Comparison of ENCODE assay signal across 8 cellular contexts in the genomic region with DNA sequence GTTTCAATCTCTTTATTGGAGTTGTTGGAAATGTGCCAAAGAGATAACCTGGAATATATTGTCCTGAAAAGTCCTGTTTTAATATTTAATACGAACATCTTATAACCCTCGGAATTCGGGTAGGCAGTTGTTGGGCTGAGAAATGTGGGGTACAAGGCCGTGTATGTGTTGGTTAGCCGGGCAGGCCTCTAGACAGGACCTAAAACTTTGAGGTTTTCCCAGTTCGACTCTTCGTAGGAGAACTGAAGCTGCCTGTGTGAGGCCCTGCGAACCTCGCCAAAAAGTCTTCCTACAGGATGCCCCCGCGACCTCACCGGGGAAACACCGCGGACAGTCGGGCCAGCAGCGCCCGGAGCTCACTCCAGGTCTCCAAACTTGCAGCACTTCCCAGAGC. TPM values are rescaled to one million over a fixed set of nuclear protein-coding genes. Genes with fewer than 3 reads are reported as not detected.
A peak's percentile ranks its signal among the peaks of the same experiment; 100 is the strongest.
DNase-seq lines count a peak whose midpoint lies in the region; ATAC-seq and TF ChIP-seq lines count a peak whose summit lies in the region.

No MANE protein-coding gene starts in this region.

- H3K4me1 ChIP-seq in neural progenitor cell, result peaks cover 17% of the 10 kb centered on the region

- no peaks in the 10 kb centered on the region for H3K36me3 Mint-ChIP-seq in IgD-negative memory B cell
- H3K36me3 Mint-ChIP-seq in neural progenitor cell, result no peaks in the 10 kb centered on the region

- H3F3A ChIP-seq in neural progenitor cell (ENCODE audit: low read depth), result peaks cover 18% of the 10 kb centered on the region

- H3K4me1 Mint-ChIP-seq in IgD-negative memory B cell, result peaks cover 16 to 33% (median 23%) of the 10 kb centered on the region in 3 donors
- peaks cover 21% of the 10 kb centered on the region for H3K4me1 Mint-ChIP-seq in neural progenitor cell

- H3K79me2 ChIP-seq in neural progenitor cell (ENCODE audit: low read depth), result no peaks in the 10 kb centered on the region

- H3K27me3 ChIP-seq in neural progenitor cell, result peaks cover 32% of the 10 kb centered on the region

- H3K4me2 ChIP-seq in neural progenitor cell, result peak overlapping the region; percentile 90

- TF ChIP-seq CTCF in coronary artery (IDR thresholded peaks at IDR 0.05) (no peak), neural progenitor cell (IDR thresholded peaks at IDR 0.05) (no peak)

- no peaks in the 10 kb centered on the region for H3K36me3 ChIP-seq in neural progenitor cell

- H3K4me3 ChIP-seq in coronary artery, result peak overlapping the region; percentile 88
- peak overlapping the region; percentile 71 for H3K4me3 ChIP-seq in neural progenitor cell

- no peaks in the 10 kb centered on the region for H3K9me3 Mint-ChIP-seq in IgD-negative memory B cell
- H3K9me3 Mint-ChIP-seq in neural progenitor cell, result no peaks in the 10 kb centered on the region

- H3K27me3 Mint-ChIP-seq in IgD-negative memory B cell, result peaks cover 32% of the 10 kb centered on the region
- H3K27me3 Mint-ChIP-seq in neural progenitor cell (ENCODE audit: insufficient read depth, low read depth), result peaks cover 18% of the 10 kb centered on the region

- peak; percentile 7 for ATAC-seq in GM19035 (IDR thresholded peaks at IDR 0.05; ENCODE audit: unreplicated experiment)

- DNase-seq in coronary artery (ENCODE audit: low spot score) (no peak), neural progenitor cell (ENCODE audit: low spot score) (no peak), OCI-M2 (lab: John Stamatoyannopoulos, UW; ENCODE audit: unreplicated experiment) (no peak), NCI-H146 (lab: John Stamatoyannopoulos, UW) (no peak), HT-29 (ENCODE audit: low spot score) (no peak), NCI-H2081 treated with DMSO at 0.1 percent for 48 hours (lab: John Stamatoyannopoulos, UW) (no peak)

- no peak overlapping the region for H3K9ac ChIP-seq in neural progenitor cell

- no peaks in the 10 kb centered on the region for H3K9me3 ChIP-seq in neural progenitor cell (ENCODE audit: low read depth)

- H4K20me1 ChIP-seq in neural progenitor cell (ENCODE audit: low read depth), result no peaks in the 10 kb centered on the region

- peak overlapping the region; percentile 52 for H2AFZ ChIP-seq in neural progenitor cell (replicated peaks)

- peak overlapping the region; percentile 70 to 74 (median 72) for H3K4me3 Mint-ChIP-seq in IgD-negative memory B cell
- H3K4me3 Mint-ChIP-seq in neural progenitor cell, result peak overlapping the region; percentile 89

- H3K27ac Mint-ChIP-seq in IgD-negative memory B cell, result no peak overlapping the region
- peak overlapping the region; percentile 46 for H3K27ac Mint-ChIP-seq in neural progenitor cell

- H3K27ac ChIP-seq in coronary artery, result peak overlapping the region; percentile 69 to 89
- no peak overlapping the region for H3K27ac ChIP-seq in neural progenitor cell

RNA-seq across cellular contexts. Expression of gene TJP2, which starts 0.6 kb away (rescaled TPM):
- 0.81 TPM for polyA plus RNA-seq in IgD-negative memory B cell
- total RNA-seq in neural progenitor cell (ENCODE audit: low replicate concordance), result 35.5 and 60.6 TPM in 2 replicates
- total RNA-seq in HT-29 (2014; rRNA removed; shearing (Covaris generic)), result 519 and 587 TPM in 2 replicates
